Comparison of ENCODE assay signal across 20 cellular contexts in genomic region chr9:974064-974992, GRCh38. TPM values are rescaled to one million over a fixed set of nuclear protein-coding genes. Genes with fewer than 3 reads are reported as not detected.
DNase-seq lines count a peak whose midpoint lies in the region; ATAC-seq and TF ChIP-seq lines count a peak whose summit lies in the region.
"Had no signal": no experiment of that assay in that cellular context is flagged by ENCODE, and none has a peak within 500 bp of the region (broad histone marks: within the 10 kb centered on the region; RNA-seq: fewer than 3 reads in every experiment).

No MANE protein-coding gene starts in this region.

- peaks cover 4% of the 10 kb centered on the region for H3K9me3 Mint-ChIP-seq in activated CD4-positive, alpha-beta T cell treated with anti-CD3 and anti-CD28 coated beads, Interleukin-2, amount 10 ng/mL, durations not matched to agents 7 days and 5 days
- H3K9me3 Mint-ChIP-seq in stimulated activated naive B cell treated with anti-CD40 and anti-IgM and Interleukin-4, amounts not matched to agents 10 μg/mL and 1 μg/mL and 100 μg/mL, for 72 hours, result no peaks in the 10 kb centered on the region
- H3K9me3 Mint-ChIP-seq: activated naive CD8-positive, alpha-beta T cell treated with anti-CD3 and anti-CD28 coated beads, Interleukin-2, amount 50 U/mL, for 24 hours; activated T-cell treated with anti-CD3 and anti-CD28 coated beads, Interleukin-2, amount 50 U/mL, for 72 hours had no signal

- CTCF ChIA-PET in activated CD4-positive, alpha-beta T cell treated with anti-CD3 and anti-CD28 coated beads, Interleukin-2, amount 10 ng/mL, durations not matched to agents 7 days and 5 days (lab: Charles Lee), result no interaction called here

- peaks cover 76% of the 10 kb centered on the region for H3K27me3 Mint-ChIP-seq in activated CD4-positive, alpha-beta T cell treated with anti-CD3 and anti-CD28 coated beads, Interleukin-2, amount 10 ng/mL, durations not matched to agents 7 days and 5 days
- H3K27me3 Mint-ChIP-seq in stimulated activated naive B cell treated with anti-CD40 and anti-IgM and Interleukin-4, amounts not matched to agents 10 μg/mL and 1 μg/mL and 100 μg/mL, for 72 hours, result peaks cover 75 to 89% of the 10 kb centered on the region in 2 donors

- H4K20me1 ChIP-seq in osteoblast (ENCODE audit: insufficient read depth, low read length), result no peaks in the 10 kb centered on the region

- 2 to 10% methylated on average over 25 to 26 of the region's 28 CpGs for WGBS in gastroesophageal sphincter (ENCODE audit: low coverage in 1 of 2), 2 donors

- H3K36me3 Mint-ChIP-seq in activated CD4-positive, alpha-beta T cell treated with anti-CD3 and anti-CD28 coated beads, Interleukin-2, amount 10 ng/mL, durations not matched to agents 7 days and 5 days (ENCODE audit: low read depth), result peaks cover 3% of the 10 kb centered on the region
- peaks cover 0 to 4% of the 10 kb centered on the region in 2 donors for H3K36me3 Mint-ChIP-seq in stimulated activated naive B cell treated with anti-CD40 and anti-IgM and Interleukin-4, amounts not matched to agents 10 μg/mL and 1 μg/mL and 100 μg/mL, for 72 hours

- no peaks in the 10 kb centered on the region for H3K79me2 ChIP-seq in osteoblast (ENCODE audit: insufficient read depth, low read length)

- no peak overlapping the region for H3K4me3 Mint-ChIP-seq in activated CD4-positive, alpha-beta T cell treated with anti-CD3 and anti-CD28 coated beads, Interleukin-2, amount 10 ng/mL, durations not matched to agents 7 days and 5 days
- no peak overlapping the region for H3K4me3 Mint-ChIP-seq in stimulated activated naive B cell treated with anti-CD40 and anti-IgM and Interleukin-4, amounts not matched to agents 10 μg/mL and 1 μg/mL and 100 μg/mL, for 72 hours
- H3K4me3 Mint-ChIP-seq: activated naive CD8-positive, alpha-beta T cell treated with anti-CD3 and anti-CD28 coated beads, Interleukin-2, amount 50 U/mL, for 24 hours had no signal

- peaks cover 76% of the 10 kb centered on the region for H3K27me3 ChIP-seq in layer of hippocampus (ENCODE audit: control insufficient read depth, insufficient read depth, low read length)
- peaks cover 100% of the 10 kb centered on the region for H3K27me3 ChIP-seq in gastroesophageal sphincter
- H3K27me3 ChIP-seq in osteoblast (ENCODE audit: insufficient read depth, low read length), result peaks cover 69% of the 10 kb centered on the region

- POLR2A ChIA-PET in activated CD4-positive, alpha-beta T cell treated with anti-CD3 and anti-CD28 coated beads, Interleukin-2, amount 10 ng/mL, durations not matched to agents 7 days and 5 days (lab: Charles Lee), result no interaction called here

- H2AFZ ChIP-seq in osteoblast (ENCODE audit: low read length), result no peak overlapping the region

- H3K4me1 ChIP-seq in gastroesophageal sphincter, result peaks cover 0 to 62% (median 36%) of the 10 kb centered on the region in 3 donors
- H3K4me1 ChIP-seq in osteoblast (ENCODE audit: insufficient read depth, low read length), result no peaks in the 10 kb centered on the region

- H3K27ac Mint-ChIP-seq in activated CD4-positive, alpha-beta T cell treated with anti-CD3 and anti-CD28 coated beads, Interleukin-2, amount 10 ng/mL, durations not matched to agents 7 days and 5 days, result peak overlapping the region; percentile 14
- H3K27ac Mint-ChIP-seq in stimulated activated naive B cell treated with anti-CD40 and anti-IgM and Interleukin-4, amounts not matched to agents 10 μg/mL and 1 μg/mL and 100 μg/mL, for 72 hours, result peak overlapping the region; percentile 88
- H3K27ac Mint-ChIP-seq: activated T-cell treated with anti-CD3 and anti-CD28 coated beads, Interleukin-2, amount 50 U/mL, for 72 hours had no signal

- H3K36me3 ChIP-seq in gastroesophageal sphincter (no peaks in the 10 kb centered on the region), osteoblast (ENCODE audit: insufficient read depth, low read length) (no peaks in the 10 kb centered on the region)
- H3K36me3 ChIP-seq: heart left ventricle, right lobe of liver had no signal

- H3K27ac ChIP-seq in layer of hippocampus (ENCODE audit: low read depth, low read length) (peak overlapping the region; percentile 5), gastroesophageal sphincter (no peak overlapping the region), osteoblast (ENCODE audit: low read depth, low read length) (no peak overlapping the region)
- H3K27ac ChIP-seq: heart left ventricle, right lobe of liver had no signal

- no peak for TF ChIP-seq CTCF in gastroesophageal sphincter (IDR thresholded peaks at IDR 0.05)
- no peak for TF ChIP-seq CTCF in osteoblast (IDR thresholded peaks at IDR 0.05; ENCODE audit: extremely low read depth, low read depth, low read length)

- H3K4me1 Mint-ChIP-seq in activated CD4-positive, alpha-beta T cell treated with anti-CD3 and anti-CD28 coated beads, Interleukin-2, amount 10 ng/mL, durations not matched to agents 7 days and 5 days, result peaks cover 3% of the 10 kb centered on the region
- H3K4me1 Mint-ChIP-seq in stimulated activated naive B cell treated with anti-CD40 and anti-IgM and Interleukin-4, amounts not matched to agents 10 μg/mL and 1 μg/mL and 100 μg/mL, for 72 hours, result peaks cover 18 to 41% of the 10 kb centered on the region in 2 donors

- no peak overlapping the region for H3K4me2 ChIP-seq in osteoblast (ENCODE audit: insufficient read depth, low read length)

- no peak overlapping the region for H3K4me3 ChIP-seq in gastroesophageal sphincter
- H3K4me3 ChIP-seq in osteoblast (ENCODE audit: insufficient read depth, low read length), result no peak overlapping the region
- H3K4me3 ChIP-seq: heart left ventricle, right lobe of liver had no signal

- no peak for ATAC-seq in stimulated activated naive B cell treated with anti-CD40 and anti-IgM and Interleukin-4, amounts not matched to agents 10 μg/mL and 1 μg/mL and 100 μg/mL, for 72 hours (replicated peaks)
- ATAC-seq in gastroesophageal sphincter, result no peak
- ATAC-seq: activated CD4-positive, CD25-positive, alpha-beta regulatory T cell treated with anti-CD3 and anti-CD28 coated beads, Interleukin-2, amount 50 U/mL, for 24 hours; activated naive CD8-positive, alpha-beta T cell treated with anti-CD3 and anti-CD28 coated beads, Interleukin-2, amount 50 U/mL, for 24 hours; activated T-cell treated with anti-CD3 and anti-CD28 coated beads, Interleukin-2, amount 50 U/mL, for 72 hours; heart left ventricle; HepG2; left ventricle myocardium superior; right lobe of liver had no signal

- TF ChIP-seq POLR2A in gastroesophageal sphincter (IDR thresholded peaks at IDR 0.05), result no peak

- DNase-seq in activated CD4-positive, alpha-beta T cell treated with anti-CD3 and anti-CD28 coated beads, Interleukin-2, amount 10 ng/mL, durations not matched to agents 7 days and 5 days, result no peak
- no peak for DNase-seq in activated CD4-positive, alpha-beta T cell treated with anti-CD3 and anti-CD28 coated beads for 4 hours
- DNase-seq in NCI-H748 (lab: John Stamatoyannopoulos, UW; ENCODE audit: unreplicated experiment) (peak; percentile 95), osteoblast (ENCODE audit: insufficient read length, low spot score, missing footprints) (no peak), pons (ENCODE audit: low spot score) (no peak)
- no peak for DNase-seq in stimulated activated naive B cell treated with anti-CD40 and anti-IgM and Interleukin-4, amounts not matched to agents 10 μg/mL and 1 μg/mL and 100 μg/mL, for 72 hours
- DNase-seq: activated naive CD8-positive, alpha-beta T cell treated with anti-CD3 and anti-CD28 coated beads, Interleukin-2, amount 50 U/mL, for 24 hours; C1 segment of cervical spinal cord; heart left ventricle; left ventricle myocardium superior; NCI-H1694; right lobe of liver had no signal

- TF ChIP-seq EP300 in gastroesophageal sphincter (IDR thresholded peaks at IDR 0.05), result no peak

- H3K9me3 ChIP-seq in gastroesophageal sphincter, result no peaks in the 10 kb centered on the region
- no peaks in the 10 kb centered on the region for H3K9me3 ChIP-seq in osteoblast (ENCODE audit: low read depth, low read length)
- H3K9me3 ChIP-seq: heart left ventricle, right lobe of liver had no signal

RNA-seq across cellular contexts. Expression of gene DMRT3, which starts 2.1 kb away (rescaled TPM):
- total RNA-seq in activated CD4-positive, alpha-beta T cell treated with anti-CD3 and anti-CD28 coated beads, Interleukin-2, amount 10 ng/mL, durations not matched to agents 7 days and 5 days, result not detected
- total RNA-seq in gastroesophageal sphincter (under 1 TPM in 1 of 4 donors, not detected in 3; 0.12 TPM), osteoblast (not detected in 2 replicates)
- total RNA-seq: activated T-cell treated with anti-CD3 and anti-CD28 coated beads, Interleukin-2, amount 50 U/mL, for 72 hours; HepG2; left ventricle myocardium superior; mucosa of gallbladder; right lobe of liver; RPMI7951; temporal lobe had no signal
